Comparison of ENCODE assay signal across 17 cellular contexts in the genomic region with DNA sequence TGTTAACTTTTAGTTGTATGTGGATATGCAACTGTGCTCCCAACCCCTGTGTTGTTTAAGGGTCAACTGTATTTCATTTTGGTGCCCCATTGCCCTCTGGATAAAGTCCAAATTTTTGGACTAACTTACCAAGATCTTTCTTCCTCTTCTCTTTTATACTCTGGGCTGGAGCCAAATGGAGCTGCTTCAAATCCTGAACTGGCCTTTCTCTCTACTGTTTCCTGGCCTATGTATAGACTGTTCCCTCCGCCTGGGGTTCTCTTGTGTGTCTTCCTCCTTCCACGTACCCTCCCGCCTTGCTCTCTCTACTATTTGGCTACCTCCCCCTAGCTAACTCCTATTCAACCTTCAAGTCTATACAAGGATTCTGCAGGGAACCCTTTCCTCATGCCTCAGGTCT.
"Had no signal": no experiment of that assay in that cellular context is flagged by ENCODE, and none has a peak within 500 bp of the region (broad histone marks: within the 10 kb centered on the region; RNA-seq: fewer than 3 reads in every experiment).

No MANE protein-coding gene starts in this region.

- H3K4me1 Mint-ChIP-seq: activated CD8-positive, alpha-beta memory T cell treated with anti-CD3 and anti-CD28 coated beads, Interleukin-2, amount 10 ng/mL, durations not matched to agents 7 days and 5 days; activated naive CD4-positive, alpha-beta T cell treated with anti-CD3 and anti-CD28 coated beads, Interleukin-2, amount 10 ng/mL, durations not matched to agents 7 days and 5 days; stimulated activated naive CD8-positive, alpha-beta T cell treated with anti-CD3 and anti-CD28 coated beads, Interleukin-15, amount 100 ng/mL, for 72 hours had no signal

- H3K4me3 Mint-ChIP-seq: activated CD8-positive, alpha-beta memory T cell treated with anti-CD3 and anti-CD28 coated beads, Interleukin-2, amount 10 ng/mL, durations not matched to agents 7 days and 5 days; activated naive CD4-positive, alpha-beta T cell treated with anti-CD3 and anti-CD28 coated beads, Interleukin-2, amount 10 ng/mL, durations not matched to agents 7 days and 5 days; activated T-cell treated with anti-CD3 and anti-CD28 coated beads, Interleukin-2, amount 50 U/mL, for 24 hours; dendritic cell treated with granulocyte-macrophage colony-stimulating factor and Interleukin-4, amounts not matched to agents 40 ng/mL and 50 ng/mL, for 4 days; natural killer cell treated with Interleukin-12 subunit alpha and Interleukin-12 subunit beta and Interleukin-15 and Interleukin-18, amount 100 ng/mL, for 72 hours; stimulated activated naive CD8-positive, alpha-beta T cell treated with anti-CD3 and anti-CD28 coated beads, Interleukin-15, amount 100 ng/mL, for 72 hours had no signal

- H3K27me3 Mint-ChIP-seq: activated T-cell treated with anti-CD3 and anti-CD28 coated beads, Interleukin-2, amount 50 U/mL, for 24 hours; dendritic cell treated with granulocyte-macrophage colony-stimulating factor and Interleukin-4, amounts not matched to agents 40 ng/mL and 50 ng/mL, for 4 days; natural killer cell treated with Interleukin-12 subunit alpha and Interleukin-12 subunit beta and Interleukin-15 and Interleukin-18, amount 100 ng/mL, for 72 hours; stimulated activated naive CD8-positive, alpha-beta T cell treated with anti-CD3 and anti-CD28 coated beads, Interleukin-15, amount 100 ng/mL, for 72 hours had no signal

- H3K27ac Mint-ChIP-seq: activated CD8-positive, alpha-beta memory T cell treated with anti-CD3 and anti-CD28 coated beads, Interleukin-2, amount 10 ng/mL, durations not matched to agents 7 days and 5 days; activated naive CD4-positive, alpha-beta T cell treated with anti-CD3 and anti-CD28 coated beads, Interleukin-2, amount 10 ng/mL, durations not matched to agents 7 days and 5 days; activated T-cell treated with anti-CD3 and anti-CD28 coated beads, Interleukin-2, amount 50 U/mL, for 24 hours; dendritic cell treated with granulocyte-macrophage colony-stimulating factor and Interleukin-4, amounts not matched to agents 40 ng/mL and 50 ng/mL, for 4 days; natural killer cell treated with Interleukin-12 subunit alpha and Interleukin-12 subunit beta and Interleukin-15 and Interleukin-18, amount 100 ng/mL, for 72 hours; stimulated activated naive CD8-positive, alpha-beta T cell treated with anti-CD3 and anti-CD28 coated beads, Interleukin-15, amount 100 ng/mL, for 72 hours had no signal

- H3K4me3 ChIP-seq: ascending aorta, breast epithelium, heart right ventricle, prostate gland, upper lobe of right lung had no signal

- H3K9me3 Mint-ChIP-seq: activated naive CD4-positive, alpha-beta T cell treated with anti-CD3 and anti-CD28 coated beads, Interleukin-2, amount 10 ng/mL, durations not matched to agents 7 days and 5 days; activated T-cell treated with anti-CD3 and anti-CD28 coated beads, Interleukin-2, amount 50 U/mL, for 24 hours; dendritic cell treated with granulocyte-macrophage colony-stimulating factor and Interleukin-4, amounts not matched to agents 40 ng/mL and 50 ng/mL, for 4 days; natural killer cell treated with Interleukin-12 subunit alpha and Interleukin-12 subunit beta and Interleukin-15 and Interleukin-18, amount 100 ng/mL, for 72 hours; stimulated activated naive CD8-positive, alpha-beta T cell treated with anti-CD3 and anti-CD28 coated beads, Interleukin-15, amount 100 ng/mL, for 72 hours had no signal

- H3K9me3 ChIP-seq: ascending aorta, breast epithelium, heart right ventricle, prostate gland, upper lobe of right lung had no signal

- DNase-seq: activated CD4-positive, alpha-beta T cell treated with anti-CD3 and anti-CD28 coated beads for 1 hour; activated CD4-positive, alpha-beta T cell treated with anti-CD3 and anti-CD28 coated beads, Interleukin-2, amount 50 U/mL, for 48 hours; activated CD8-positive, alpha-beta memory T cell treated with anti-CD3 and anti-CD28 coated beads, Interleukin-2, amount 10 ng/mL, durations not matched to agents 7 days and 5 days; activated naive CD4-positive, alpha-beta T cell treated with anti-CD3 and anti-CD28 coated beads, Interleukin-2, amount 10 ng/mL, durations not matched to agents 7 days and 5 days; activated T-cell treated with anti-CD3 and anti-CD28 coated beads, Interleukin-2, amount 50 U/mL, for 24 hours; effector memory CD4-positive, alpha-beta T cell; foreskin melanocyte; heart right ventricle; mammary epithelial cell; right cardiac atrium; stimulated activated naive CD8-positive, alpha-beta T cell treated with anti-CD3 and anti-CD28 coated beads, Interleukin-15, amount 100 ng/mL, for 72 hours; upper lobe of right lung had no signal

- H3K4me1 ChIP-seq: ascending aorta, breast epithelium, heart right ventricle, prostate gland, upper lobe of right lung had no signal

- H3K36me3 Mint-ChIP-seq: activated CD8-positive, alpha-beta memory T cell treated with anti-CD3 and anti-CD28 coated beads, Interleukin-2, amount 10 ng/mL, durations not matched to agents 7 days and 5 days; activated naive CD4-positive, alpha-beta T cell treated with anti-CD3 and anti-CD28 coated beads, Interleukin-2, amount 10 ng/mL, durations not matched to agents 7 days and 5 days; natural killer cell treated with Interleukin-12 subunit alpha and Interleukin-12 subunit beta and Interleukin-15 and Interleukin-18, amount 100 ng/mL, for 72 hours had no signal

- H3K36me3 ChIP-seq: ascending aorta, breast epithelium, heart right ventricle, prostate gland, upper lobe of right lung had no signal

- H3K27ac ChIP-seq: ascending aorta, breast epithelium, heart right ventricle, prostate gland, upper lobe of right lung had no signal

- H3K27me3 ChIP-seq: ascending aorta, breast epithelium, heart right ventricle, upper lobe of right lung had no signal

- ATAC-seq: activated CD8-positive, alpha-beta memory T cell treated with anti-CD3 and anti-CD28 coated beads, Interleukin-2, amount 10 ng/mL, durations not matched to agents 7 days and 5 days; natural killer cell treated with Interleukin-12 subunit alpha and Interleukin-12 subunit beta and Interleukin-15 and Interleukin-18, amount 100 ng/mL, for 72 hours; stimulated activated naive CD8-positive, alpha-beta T cell treated with anti-CD3 and anti-CD28 coated beads, Interleukin-15, amount 100 ng/mL, for 72 hours; upper lobe of right lung had no signal
